Comparison of ENCODE assay signal across 8 cellular contexts in genomic region chr1:27656157-27656893, GRCh38. TPM values are rescaled to one million over a fixed set of nuclear protein-coding genes. Genes with fewer than 3 reads are reported as not detected.
DNase-seq lines count a peak whose midpoint lies in the region; ATAC-seq and TF ChIP-seq lines count a peak whose summit lies in the region.

No MANE protein-coding gene starts in this region.

- no peaks in the 10 kb centered on the region for H3K9me3 ChIP-seq in tibial artery
- no peaks in the 10 kb centered on the region for H3K9me3 ChIP-seq in effector memory CD4-positive, alpha-beta T cell (ENCODE audit: control insufficient read depth, low read length)

- no peaks in the 10 kb centered on the region for H3K27me3 Mint-ChIP-seq in stimulated activated naive CD8-positive, alpha-beta T cell treated with anti-CD3 and anti-CD28 coated beads, Interleukin-15, amount 100 ng/mL, for 72 hours

- 0 out of 2 replicates have a peak, but pooled peaks have one; percentile 1 for TF ChIP-seq POLR2A in Raji (IDR thresholded peaks at IDR 0.05; ENCODE audit: insufficient read depth, low read depth, low read length)

- peaks cover 27% of the 10 kb centered on the region for H3K36me3 Mint-ChIP-seq in stimulated activated effector memory CD8-positive, alpha-beta T cell treated with anti-CD3 and anti-CD28 coated beads, Interleukin-12 subunit alpha, Interleukin-12 subunit beta, amount 100 ng/mL, for 72 hours

- H3K4me1 Mint-ChIP-seq in stimulated activated naive CD8-positive, alpha-beta T cell treated with anti-CD3 and anti-CD28 coated beads, Interleukin-15, amount 100 ng/mL, for 72 hours = peaks cover 49% of the 10 kb centered on the region
- peaks cover 39% of the 10 kb centered on the region for H3K4me1 Mint-ChIP-seq in stimulated activated effector memory CD8-positive, alpha-beta T cell treated with anti-CD3 and anti-CD28 coated beads, Interleukin-12 subunit alpha, Interleukin-12 subunit beta, amount 100 ng/mL, for 72 hours

- intact Hi-C loops in Right ventricle myocardium superior (cut with DNase I) = no loop called here
- intact Hi-C loops in tibial artery (cut with DNase I; ENCODE audit: low total_unique reads) = no loop called here

- peaks cover 3 to 35% (median 18%) of the 10 kb centered on the region in 4 donors for H3K4me1 ChIP-seq in tibial artery
- H3K4me1 ChIP-seq in effector memory CD4-positive, alpha-beta T cell (ENCODE audit: control insufficient read depth, insufficient read depth, low read length, poor library complexity, severe bottlenecking) = peaks cover 23% of the 10 kb centered on the region

- TF ChIP-seq CTCF in tibial artery (IDR thresholded peaks at IDR 0.05) = no peak

- peak; percentile 48 for ATAC-seq in Right ventricle myocardium superior (ENCODE audit: poor library complexity)
- ATAC-seq in stimulated activated naive CD8-positive, alpha-beta T cell treated with anti-CD3 and anti-CD28 coated beads, Interleukin-15, amount 100 ng/mL, for 72 hours = no peak
- no peak for ATAC-seq in stimulated activated effector memory CD8-positive, alpha-beta T cell treated with anti-CD3 and anti-CD28 coated beads, Interleukin-12 subunit alpha, Interleukin-12 subunit beta, amount 100 ng/mL, for 72 hours

- no peaks in the 10 kb centered on the region for H3K36me3 ChIP-seq in tibial artery
- H3K36me3 ChIP-seq in effector memory CD4-positive, alpha-beta T cell (ENCODE audit: control insufficient read depth, insufficient read depth, low read length) = no peaks in the 10 kb centered on the region

- peak; percentile 41 for DNase-seq in activated CD4-positive, alpha-beta T cell treated with anti-CD3 and anti-CD28 coated beads for 48 hours
- no peak for DNase-seq in activated CD4-positive, alpha-beta T cell treated with anti-CD3 and anti-CD28 coated beads, Interleukin-2, amount 50 U/mL, for 4 hours
- DNase-seq in Right ventricle myocardium superior (peak; percentile 80), tibial artery (peak; percentile 81 to 83)
- DNase-seq in stimulated activated naive CD8-positive, alpha-beta T cell treated with anti-CD3 and anti-CD28 coated beads, Interleukin-15, amount 100 ng/mL, for 72 hours = no peak
- DNase-seq in effector memory CD4-positive, alpha-beta T cell = no peak
- DNase-seq in stimulated activated effector memory CD8-positive, alpha-beta T cell treated with anti-CD3 and anti-CD28 coated beads, Interleukin-12 subunit alpha, Interleukin-12 subunit beta, amount 100 ng/mL, for 72 hours (ENCODE audit: low spot score in 2 of 2) = no peak

- no peaks in the 10 kb centered on the region for H3K27me3 ChIP-seq in tibial artery
- no peaks in the 10 kb centered on the region for H3K27me3 ChIP-seq in effector memory CD4-positive, alpha-beta T cell (replicated peaks; ENCODE audit: control insufficient read depth, insufficient read depth, low read length, poor library complexity, severe bottlenecking)

- H3K27ac Mint-ChIP-seq in stimulated activated naive CD8-positive, alpha-beta T cell treated with anti-CD3 and anti-CD28 coated beads, Interleukin-15, amount 100 ng/mL, for 72 hours = peak overlapping the region in 1 of 2 donors; percentile 85
- H3K27ac Mint-ChIP-seq in stimulated activated effector memory CD8-positive, alpha-beta T cell treated with anti-CD3 and anti-CD28 coated beads, Interleukin-12 subunit alpha, Interleukin-12 subunit beta, amount 100 ng/mL, for 72 hours = no peak overlapping the region

- H3K9me3 Mint-ChIP-seq in stimulated activated naive CD8-positive, alpha-beta T cell treated with anti-CD3 and anti-CD28 coated beads, Interleukin-15, amount 100 ng/mL, for 72 hours = no peaks in the 10 kb centered on the region
- no peaks in the 10 kb centered on the region for H3K9me3 Mint-ChIP-seq in stimulated activated effector memory CD8-positive, alpha-beta T cell treated with anti-CD3 and anti-CD28 coated beads, Interleukin-12 subunit alpha, Interleukin-12 subunit beta, amount 100 ng/mL, for 72 hours

- no peak overlapping the region for H3K4me3 Mint-ChIP-seq in stimulated activated naive CD8-positive, alpha-beta T cell treated with anti-CD3 and anti-CD28 coated beads, Interleukin-15, amount 100 ng/mL, for 72 hours
- no peak overlapping the region for H3K4me3 Mint-ChIP-seq in stimulated activated effector memory CD8-positive, alpha-beta T cell treated with anti-CD3 and anti-CD28 coated beads, Interleukin-12 subunit alpha, Interleukin-12 subunit beta, amount 100 ng/mL, for 72 hours

- peak overlapping the region; percentile 26 to 47 for H3K27ac ChIP-seq in tibial artery
- no peak overlapping the region for H3K27ac ChIP-seq in effector memory CD4-positive, alpha-beta T cell (ENCODE audit: insufficient read depth, low read length, poor library complexity, severe bottlenecking)

- H3K4me3 ChIP-seq in tibial artery = no peak overlapping the region
- H3K4me3 ChIP-seq in effector memory CD4-positive, alpha-beta T cell (ENCODE audit: insufficient read depth, low read depth, low read length, poor library complexity, severe bottlenecking) = no peak overlapping the region

RNA-seq across cellular contexts. Expression of gene IFI6, which starts 15.7 kb away (rescaled TPM):
- 29.2 TPM for total RNA-seq in Right ventricle myocardium superior

RNA-seq across cellular contexts. Expression of gene FGR, which starts 21.3 kb away (rescaled TPM):
- 3.7 TPM for total RNA-seq in Right ventricle myocardium superior

RNA-seq across cellular contexts. Expression of gene AHDC1, which starts 52.4 kb away (rescaled TPM):
- 47.4 TPM for total RNA-seq in Right ventricle myocardium superior

Comparison
In these comparisons a context has a peak if more than half of its experiments do, and no peak if none do; other contexts are left out.
1. DNase-seq: peak in activated CD4-positive, alpha-beta T cell treated with anti-CD3 and anti-CD28 coated beads for 48 hours (single experiment), Right ventricle myocardium superior (single experiment) and tibial artery (2 of 2); none in activated CD4-positive, alpha-beta T cell treated with anti-CD3 and anti-CD28 coated beads, Interleukin-2, amount 50 U/mL, for 4 hours (0 of 2), stimulated activated naive CD8-positive, alpha-beta T cell treated with anti-CD3 and anti-CD28 coated beads, Interleukin-15, amount 100 ng/mL, for 72 hours (0 of 2), effector memory CD4-positive, alpha-beta T cell (0 of 3) and stimulated activated effector memory CD8-positive, alpha-beta T cell treated with anti-CD3 and anti-CD28 coated beads, Interleukin-12 subunit alpha, Interleukin-12 subunit beta, amount 100 ng/mL, for 72 hours (0 of 2).